ENCODE assay signal across 24 cellular contexts in genomic region chr7:51035696-51036095, GRCh38.
"Had no signal": no experiment of that assay in that cellular context is flagged by ENCODE, and none has a peak within 500 bp of the region (broad histone marks: within the 10 kb centered on the region; RNA-seq: fewer than 3 reads in every experiment).

No MANE protein-coding gene starts in this region.

- H3K36me3 ChIP-seq: esophagus squamous epithelium, neutrophil, ovary, right atrium auricular region, upper lobe of right lung had no signal

- ATAC-seq: activated naive CD8-positive, alpha-beta T cell treated with anti-CD3 and anti-CD28 coated beads, Interleukin-2, amount 50 U/mL, for 24 hours; left cardiac atrium; psoas muscle; stimulated activated naive CD8-positive, alpha-beta T cell treated with anti-CD3 and anti-CD28 coated beads, Interleukin-15, Interleukin-2, amounts not matched to agents 100 U/mL and 50 U/mL, for 24 hours; T-helper 17 cell; upper lobe of right lung had no signal

- H3K27ac ChIP-seq: esophagus squamous epithelium, neutrophil, ovary, psoas muscle, right atrium auricular region, upper lobe of right lung had no signal

- H3K4me3 ChIP-seq: esophagus squamous epithelium, ovary, psoas muscle, right atrium auricular region, upper lobe of right lung had no signal

- DNase-seq: activated CD4-positive, alpha-beta memory T cell treated with anti-CD3 and anti-CD28 coated beads, Interleukin-2, amount 10 ng/mL, durations not matched to agents 7 days and 5 days; activated CD4-positive, alpha-beta T cell treated with anti-CD3 and anti-CD28 coated beads for 4 hours; activated CD4-positive, CD25-positive, alpha-beta regulatory T cell; activated gamma-delta T cell; activated naive CD4-positive, alpha-beta T cell treated with anti-CD3 and anti-CD28 coated beads, Interleukin-2, amount 50 U/mL, for 16 hours; activated naive CD8-positive, alpha-beta T cell treated with anti-CD3 and anti-CD28 coated beads, Interleukin-2, amount 50 U/mL, for 24 hours; aorta; cerebellar nuclear complex; cortex of kidney; endodermal cell; esophagus squamous epithelium; glutamatergic neuron; hippocampal formation; left cardiac atrium; ovary; psoas muscle; stimulated activated CD4-positive, alpha-beta T cell treated with anti-CD3 and anti-CD28 coated beads, Interleukin-12 subunit alpha, Interleukin-12 subunit beta, amount 100 ng/mL, for 4 hours; stimulated activated CD4-positive, alpha-beta T cell treated with anti-CD3 and anti-CD28 coated beads, Interleukin-4, amount 100 ng/mL, for 4 hours; stimulated activated naive CD8-positive, alpha-beta T cell treated with anti-CD3 and anti-CD28 coated beads, Interleukin-15, Interleukin-2, amounts not matched to agents 100 U/mL and 50 U/mL, for 24 hours; SW 1271; T-helper 17 cell; upper lobe of right lung had no signal

- H3K27me3 ChIP-seq: esophagus squamous epithelium, ovary, right atrium auricular region, upper lobe of right lung had no signal

- H3K9me3 ChIP-seq: esophagus squamous epithelium, neutrophil, ovary, psoas muscle, right atrium auricular region, upper lobe of right lung had no signal
